In genomic region chr2:205461678-205462665, GRCh38 we compare ENCODE assay signal across 13 cellular contexts.
DNase-seq lines count a peak whose midpoint lies in the region; ATAC-seq lines count a peak whose summit lies in the region.
"Had no signal": no experiment of that assay in that cellular context is flagged by ENCODE, and none has a peak within 500 bp of the region (broad histone marks: within the 10 kb centered on the region; RNA-seq: fewer than 3 reads in every experiment).

No MANE protein-coding gene starts in this region.

- DNase-seq in HT1080 (ENCODE audit: low read depth) (peak; percentile 9), fibroblast of gingiva (ENCODE audit: low read depth) (peak; percentile 48), CD1c-positive myeloid dendritic cell (ENCODE audit: extremely low spot score) (no peak), 8988T (no peak), NCI-H2171 treated with DMSO at 0.1 percent for 48 hours (lab: John Stamatoyannopoulos, UW) (no peak)
- DNase-seq: amygdala, H9, kidney, mesenchymal stem cell, right cardiac atrium, SHP77 had no signal

- ATAC-seq in GM18502 (IDR thresholded peaks at IDR 0.05; ENCODE audit: poor library complexity, unreplicated experiment): peak; percentile 54
- peak; percentile 69 for ATAC-seq in GM19025 (IDR thresholded peaks at IDR 0.05; ENCODE audit: low read depth, unreplicated experiment)
- ATAC-seq: right cardiac atrium had no signal

Comparison
In these comparisons a context has a peak if more than half of its experiments do, and no peak if none do; other contexts are left out.
1. DNase-seq: peak in HT1080 (single experiment) and fibroblast of gingiva (single experiment); none in CD1c-positive myeloid dendritic cell (single experiment), 8988T (single experiment) and NCI-H2171 treated with DMSO at 0.1 percent for 48 hours (single experiment).